ENCODE assay signal across 13 cellular contexts in the genomic region with DNA sequence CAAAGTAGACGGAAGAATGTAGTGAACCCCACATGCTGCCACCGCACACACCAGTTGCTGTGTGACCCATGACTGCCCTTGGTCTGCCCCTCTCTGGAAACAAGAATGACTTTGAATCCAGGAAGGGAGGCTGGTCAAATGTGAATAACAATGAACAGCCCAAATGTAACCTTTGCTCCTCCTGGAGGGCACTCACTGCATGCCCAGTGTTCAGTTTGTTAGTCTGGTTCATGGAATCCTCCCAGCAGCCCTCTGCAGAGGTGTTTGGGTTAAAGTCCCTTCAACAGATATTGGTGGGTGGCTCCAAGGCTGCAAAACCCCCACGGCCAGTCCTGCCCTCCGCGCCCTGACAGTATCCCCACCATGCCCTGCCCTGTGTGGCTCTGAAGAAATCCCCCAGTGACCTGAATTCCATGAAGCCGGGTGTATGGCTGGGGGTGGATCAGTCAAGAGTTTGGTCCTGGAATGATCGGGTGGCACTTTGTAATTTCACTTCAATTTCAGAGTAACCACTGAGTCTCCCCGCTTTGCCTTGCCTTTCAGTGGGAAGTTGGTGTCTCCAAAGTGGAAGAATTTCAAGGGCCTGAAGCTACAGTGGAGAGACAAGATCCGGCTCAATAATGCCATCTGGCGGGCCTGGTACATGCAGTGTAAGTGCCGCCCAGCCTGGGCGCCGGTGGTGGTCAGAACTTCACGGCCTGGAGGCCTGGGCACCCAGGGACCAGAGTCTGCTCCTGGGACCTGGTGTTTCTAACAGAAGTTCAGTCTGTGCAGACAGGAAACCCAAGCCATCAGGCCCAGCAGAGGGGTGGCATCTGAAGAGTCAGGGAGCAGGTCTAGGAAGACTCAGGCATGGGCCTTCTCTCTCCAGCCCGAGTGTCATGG. TPM values are rescaled to one million over a fixed set of nuclear protein-coding genes. Genes with fewer than 3 reads are reported as not detected.
DNase-seq lines count a peak whose midpoint lies in the region; ATAC-seq, FAIRE-seq and TF ChIP-seq lines count a peak whose summit lies in the region.
"Had no signal": no experiment of that assay in that cellular context is flagged by ENCODE, and none has a peak within 500 bp of the region (broad histone marks: within the 10 kb centered on the region; RNA-seq: fewer than 3 reads in every experiment).

No MANE protein-coding gene starts in this region.

- H3K4me1 ChIP-seq in breast epithelium (peaks cover 0 to 3% of the 10 kb centered on the region in 2 donors), astrocyte (ENCODE audit: insufficient read depth, low read length) (peaks cover 25% of the 10 kb centered on the region), liver (ENCODE audit: control insufficient read depth in 4 of 4, insufficient read depth in 4 of 4, low read length in 3 of 4) (peaks cover 7 to 57% (median 42%) of the 10 kb centered on the region in 4 donors), tibial nerve (peaks cover 0 to 37% (median 13%) of the 10 kb centered on the region in 4 donors)

- WGBS in liver: 40% methylated on average over 15 of the region's 15 CpGs
- 64 to 67% methylated on average over 15 of the region's 15 CpGs for WGBS in tibial nerve, 2 donors

- no peak for ATAC-seq in activated CD4-positive, alpha-beta T cell treated with anti-CD3 and anti-CD28 coated beads for 36 hours
- ATAC-seq in HG02970 (IDR thresholded peaks at IDR 0.05; ENCODE audit: low FRiP score, unreplicated experiment): no peak
- ATAC-seq: naive thymus-derived CD4-positive, alpha-beta T cell had no signal

- FAIRE-seq in astrocyte (lab: Jason Lieb, UNC): no peak

- CTCF ChIA-PET in MCF 10A (lab: Yijun Ruan, JAX): interaction anchor here (0.8 to 2.7 kb wide), 4 partner anchors 20 to 73 kb away, joined by 3 to 23 read pairs (median 3); no protein-coding TSS in a partner anchor
- CTCF ChIA-PET in activated CD4-positive, alpha-beta T cell treated with anti-CD3 and anti-CD28 coated beads for 36 hours (lab: Charles Lee): interaction anchor here (1.9 kb wide), 1 partner anchor 72 kb away, joined by 6 read pairs; no protein-coding TSS in a partner anchor

- H3K36me3 ChIP-seq in breast epithelium (no peaks in the 10 kb centered on the region), astrocyte (ENCODE audit: insufficient read depth, low read length) (peaks cover 4% of the 10 kb centered on the region), liver (ENCODE audit: control insufficient read depth in 4 of 4, insufficient read depth in 3 of 4, low read depth in 1 of 4, low read length in 3 of 4) (peaks cover 5 to 31% (median 13%) of the 10 kb centered on the region in 4 donors), tibial nerve (peaks cover 0 to 45% (median 25%) of the 10 kb centered on the region in 3 donors)

- DNase-seq in MCF 10A (ENCODE audit: unreplicated experiment) (no peak), breast epithelium (ENCODE audit: low spot score in 2 of 2) (no peak), astrocyte (ENCODE audit: low read depth) (no peak), tibial nerve (ENCODE audit: low spot score in 2 of 2) (no peak)
- DNase-seq in activated CD4-positive, alpha-beta T cell treated with anti-CD3 and anti-CD28 coated beads for 36 hours: no peak
- DNase-seq in activated CD4-positive, alpha-beta T cell treated with anti-CD3 and anti-CD28 coated beads, Interleukin-2, amount 10 ng/mL, durations not matched to agents 24 days and 14 days: no peak
- DNase-seq: activated CD4-positive, CD25-positive, alpha-beta regulatory T cell; activated naive CD4-positive, alpha-beta T cell treated with Interleukin-2 at 50 U/mL for 16 hours; effector CD8-positive, alpha-beta T cell; naive thymus-derived CD4-positive, alpha-beta T cell; NCI-H1105 treated with DMSO at 0.1 percent for 48 hours had no signal

- peaks cover 16% of the 10 kb centered on the region for H3K4me1 Mint-ChIP-seq in MCF 10A (ENCODE audit: insufficient read depth, unreplicated experiment)
- peaks cover 34% of the 10 kb centered on the region for H3K4me1 Mint-ChIP-seq in astrocyte (ENCODE audit: low read depth, unreplicated experiment)
- peaks cover 22% of the 10 kb centered on the region for H3K4me1 Mint-ChIP-seq in activated CD4-positive, alpha-beta T cell treated with anti-CD3 and anti-CD28 coated beads for 36 hours
- peaks cover 15% of the 10 kb centered on the region for H3K4me1 Mint-ChIP-seq in activated CD4-positive, alpha-beta T cell treated with anti-CD3 and anti-CD28 coated beads, Interleukin-2, amount 10 ng/mL, durations not matched to agents 24 days and 14 days

- H3K36me3 Mint-ChIP-seq in MCF 10A (ENCODE audit: insufficient read depth, unreplicated experiment) (peaks cover 41% of the 10 kb centered on the region), astrocyte (ENCODE audit: low read depth, unreplicated experiment) (peaks cover 10% of the 10 kb centered on the region)
- H3K36me3 Mint-ChIP-seq in activated CD4-positive, alpha-beta T cell treated with anti-CD3 and anti-CD28 coated beads for 36 hours (ENCODE audit: low read depth): peaks cover 3% of the 10 kb centered on the region
- H3K36me3 Mint-ChIP-seq in activated CD4-positive, alpha-beta T cell treated with anti-CD3 and anti-CD28 coated beads, Interleukin-2, amount 10 ng/mL, durations not matched to agents 24 days and 14 days (ENCODE audit: low read depth): peaks cover 17% of the 10 kb centered on the region

- no peak for TF ChIP-seq EP300 in tibial nerve (IDR thresholded peaks at IDR 0.05)

- H3K27me3 Mint-ChIP-seq in MCF 10A (ENCODE audit: insufficient read depth, unreplicated experiment): no peaks in the 10 kb centered on the region
- H3K27me3 Mint-ChIP-seq in astrocyte (ENCODE audit: low read depth, unreplicated experiment): no peaks in the 10 kb centered on the region
- no peaks in the 10 kb centered on the region for H3K27me3 Mint-ChIP-seq in activated CD4-positive, alpha-beta T cell treated with anti-CD3 and anti-CD28 coated beads for 36 hours
- H3K27me3 Mint-ChIP-seq in activated CD4-positive, alpha-beta T cell treated with anti-CD3 and anti-CD28 coated beads, Interleukin-2, amount 10 ng/mL, durations not matched to agents 24 days and 14 days: no peaks in the 10 kb centered on the region
- H3K27me3 Mint-ChIP-seq: naive thymus-derived CD4-positive, alpha-beta T cell had no signal

- H4K20me1 ChIP-seq in astrocyte (ENCODE audit: insufficient read depth, low read length): peaks cover 46% of the 10 kb centered on the region

- H3K27me3 ChIP-seq in breast epithelium (no peaks in the 10 kb centered on the region), astrocyte (ENCODE audit: insufficient read depth, low read length) (no peaks in the 10 kb centered on the region), liver (ENCODE audit: control insufficient read depth in 4 of 4, insufficient read depth in 4 of 4, low read length in 3 of 4) (no peaks in the 10 kb centered on the region), tibial nerve (no peaks in the 10 kb centered on the region)

- peaks cover 44% of the 10 kb centered on the region for H3K79me2 ChIP-seq in astrocyte (ENCODE audit: insufficient read depth, low read length)

- H3K4me3 Mint-ChIP-seq in MCF 10A (ENCODE audit: unreplicated experiment) (no peak overlapping the region), astrocyte (ENCODE audit: unreplicated experiment) (peak overlapping the region; percentile 34)
- no peak overlapping the region for H3K4me3 Mint-ChIP-seq in activated CD4-positive, alpha-beta T cell treated with anti-CD3 and anti-CD28 coated beads for 36 hours
- H3K4me3 Mint-ChIP-seq in activated CD4-positive, alpha-beta T cell treated with anti-CD3 and anti-CD28 coated beads, Interleukin-2, amount 10 ng/mL, durations not matched to agents 24 days and 14 days: no peak overlapping the region
- H3K4me3 Mint-ChIP-seq: naive thymus-derived CD4-positive, alpha-beta T cell had no signal

- POLR2A ChIA-PET in MCF 10A (lab: Yijun Ruan, JAX): interaction anchor here (0.7 to 1.0 kb wide), 2 partner anchors 15 to 49 kb away, joined by 3 to 4 read pairs; a partner anchor contains a TSS
- POLR2A ChIA-PET in activated CD4-positive, alpha-beta T cell treated with anti-CD3 and anti-CD28 coated beads for 36 hours (lab: Charles Lee): interaction anchor here (0.5 kb wide), 1 partner anchor 169 kb away, joined by 4 read pairs; no protein-coding TSS in a partner anchor

- H3K9me3 Mint-ChIP-seq in MCF 10A (ENCODE audit: unreplicated experiment) (no peaks in the 10 kb centered on the region), astrocyte (ENCODE audit: unreplicated experiment) (no peaks in the 10 kb centered on the region)
- H3K9me3 Mint-ChIP-seq in activated CD4-positive, alpha-beta T cell treated with anti-CD3 and anti-CD28 coated beads for 36 hours (ENCODE audit: low read depth): no peaks in the 10 kb centered on the region
- H3K9me3 Mint-ChIP-seq in activated CD4-positive, alpha-beta T cell treated with anti-CD3 and anti-CD28 coated beads, Interleukin-2, amount 10 ng/mL, durations not matched to agents 24 days and 14 days: no peaks in the 10 kb centered on the region
- H3K9me3 Mint-ChIP-seq: naive thymus-derived CD4-positive, alpha-beta T cell had no signal

- no peak overlapping the region for H3K4me3 ChIP-seq in breast epithelium
- no peak overlapping the region for H3K4me3 ChIP-seq in astrocyte (ENCODE audit: insufficient read depth, low read depth, low read length)
- H3K4me3 ChIP-seq in liver (ENCODE audit: low read depth in 1 of 3, low read length in 3 of 3): peak overlapping the region; percentile 14 to 55 (median 44)
- no peak overlapping the region for H3K4me3 ChIP-seq in tibial nerve

- BruUV-seq in MCF 10A (replicated peaks; lab: Mats Ljungman, UMichigan): no TSS peak

- no peak overlapping the region for H3K4me2 ChIP-seq in astrocyte (ENCODE audit: low read length)

- peak; percentile 49 to 71 for TF ChIP-seq RAD21 in liver (IDR thresholded peaks at IDR 0.05)

- no peaks in the 10 kb centered on the region for H3K9me3 ChIP-seq in breast epithelium
- no peaks in the 10 kb centered on the region for H3K9me3 ChIP-seq in astrocyte (ENCODE audit: insufficient read depth, low read depth, low read length)
- H3K9me3 ChIP-seq in liver (ENCODE audit: control insufficient read depth in 4 of 4, low read length in 3 of 4): no peaks in the 10 kb centered on the region
- no peaks in the 10 kb centered on the region for H3K9me3 ChIP-seq in tibial nerve

- H3K27ac ChIP-seq in breast epithelium (no peak overlapping the region), astrocyte (ENCODE audit: low read depth, low read length) (no peak overlapping the region), liver (ENCODE audit: low read depth in 1 of 2, low read length in 2 of 2) (peak overlapping the region; percentile 87 to 90), tibial nerve (no peak overlapping the region)

- TF ChIP-seq POLR2A in breast epithelium (IDR thresholded peaks at IDR 0.05) (no peak), tibial nerve (IDR thresholded peaks at IDR 0.05) (no peak)

- H2AFZ ChIP-seq in astrocyte (ENCODE audit: low read depth, low read length): no peak overlapping the region

- intact Hi-C loops in MCF 10A (cut with micrococcal nuclease): no loop called here
- intact Hi-C loops in breast epithelium (cut with DNase I; ENCODE audit: low total_unique reads): loop anchor here (5.0 kb wide), 1 partner anchor 95 kb away; no protein-coding TSS in a partner anchor
- intact Hi-C loops in activated CD4-positive, alpha-beta T cell treated with anti-CD3 and anti-CD28 coated beads for 36 hours (cut with DNase I, micrococcal nuclease): no loop called here
- intact Hi-C loops in activated CD4-positive, alpha-beta T cell treated with anti-CD3 and anti-CD28 coated beads, Interleukin-2, amount 10 ng/mL, durations not matched to agents 24 days and 14 days (cut with micrococcal nuclease): no loop called here

- TF ChIP-seq CTCF in MCF 10A (IDR thresholded peaks at IDR 0.05; ENCODE audit: unreplicated experiment): peak; percentile 12
- peak in 1 of 3 donors; percentile 42 for TF ChIP-seq CTCF in breast epithelium (IDR thresholded peaks at IDR 0.05)
- no peak for TF ChIP-seq CTCF in astrocyte (IDR thresholded peaks at IDR 0.05; ENCODE audit: insufficient read depth, low read depth, low read length)
- peak; percentile 46 for TF ChIP-seq CTCF in liver (IDR thresholded peaks at IDR 0.05; ENCODE audit: low read depth, low read length, missing input control)
- peak; percentile 12 to 35 (median 31) for TF ChIP-seq CTCF in tibial nerve (IDR thresholded peaks at IDR 0.05)

- H3K27ac Mint-ChIP-seq in MCF 10A (ENCODE audit: low read depth, unreplicated experiment) (no peak overlapping the region), astrocyte (ENCODE audit: unreplicated experiment) (no peak overlapping the region)
- H3K27ac Mint-ChIP-seq in activated CD4-positive, alpha-beta T cell treated with anti-CD3 and anti-CD28 coated beads for 36 hours: no peak overlapping the region
- no peak overlapping the region for H3K27ac Mint-ChIP-seq in activated CD4-positive, alpha-beta T cell treated with anti-CD3 and anti-CD28 coated beads, Interleukin-2, amount 10 ng/mL, durations not matched to agents 24 days and 14 days

- H3K9ac ChIP-seq in astrocyte (ENCODE audit: low read length) (no peak overlapping the region), liver (ENCODE audit: low read depth in 1 of 2, low read length in 2 of 2) (peak overlapping the region; percentile 63 to 77)

RNA-seq across cellular contexts. Expression of a gene that starts 47.1 kb away (rescaled TPM):
- not detected in 2 replicates for total RNA-seq in MCF 10A (2022)
- total RNA-seq in breast epithelium: not detected
- not detected in 2 replicates for total RNA-seq in astrocyte
- total RNA-seq in liver: not detected
- polyA plus RNA-seq in liver: not detected
- total RNA-seq in tibial nerve: not detected
- 1 to 10 TPM; 2.1 to 4.0 TPM for total RNA-seq in activated CD4-positive, alpha-beta T cell treated with anti-CD3 and anti-CD28 coated beads for 36 hours
- total RNA-seq in activated CD4-positive, alpha-beta T cell treated with anti-CD3 and anti-CD28 coated beads, Interleukin-2, amount 10 ng/mL, durations not matched to agents 24 days and 14 days: 2.5 TPM in 2 replicates
- total RNA-seq: naive thymus-derived CD4-positive, alpha-beta T cell had no signal
- polyA plus RNA-seq: naive thymus-derived CD4-positive, alpha-beta T cell had no signal

RNA-seq across cellular contexts. Expression of a gene that starts 48.4 kb away (rescaled TPM):
- 34.2 and 35.6 TPM in 2 replicates for total RNA-seq in MCF 10A (2022)
- total RNA-seq in breast epithelium: 10 to 100 TPM; 21.1 to 31.1 (median 28.2) TPM
- total RNA-seq in astrocyte: 62.5 and 73.4 TPM in 2 replicates
- total RNA-seq in liver: 10 to 100 TPM; 10.6 to 19.5 TPM
- 10 to 100 TPM; 10.6 to 11.4 TPM for polyA plus RNA-seq in liver
- 10 to 100 TPM; 22.1 to 57.0 (median 27.1) TPM for total RNA-seq in tibial nerve
- 10 to 100 TPM; 17.7 to 26.4 TPM for total RNA-seq in activated CD4-positive, alpha-beta T cell treated with anti-CD3 and anti-CD28 coated beads for 36 hours
- 47.6 and 48.0 TPM in 2 replicates for total RNA-seq in activated CD4-positive, alpha-beta T cell treated with anti-CD3 and anti-CD28 coated beads, Interleukin-2, amount 10 ng/mL, durations not matched to agents 24 days and 14 days

RNA-seq across cellular contexts. Expression of a gene that starts 56.0 kb away (rescaled TPM):
- not detected in 2 replicates for total RNA-seq in MCF 10A (2022)
- total RNA-seq in breast epithelium: 1 to 10 TPM in 1 of 3 donors, under 1 TPM in 2; 0.66 to 2.3 (median 0.80) TPM
- total RNA-seq in astrocyte: 0.72 and 0.73 TPM in 2 replicates
- under 1 TPM in 1 of 2 donors, not detected in 1; 0.67 TPM for total RNA-seq in liver
- under 1 TPM; 0.03 to 0.13 TPM for polyA plus RNA-seq in liver
- total RNA-seq in tibial nerve: 1 to 10 TPM in 1 of 4 donors, not detected in 3; 1.3 TPM
- total RNA-seq in activated CD4-positive, alpha-beta T cell treated with anti-CD3 and anti-CD28 coated beads for 36 hours: under 1 TPM in 1 of 2 experiments, not detected in 1; 0.37 TPM
- 0.33 TPM in 1 of 2 replicates, not detected in the other for total RNA-seq in activated CD4-positive, alpha-beta T cell treated with anti-CD3 and anti-CD28 coated beads, Interleukin-2, amount 10 ng/mL, durations not matched to agents 24 days and 14 days
- polyA plus RNA-seq: naive thymus-derived CD4-positive, alpha-beta T cell had no signal

Comparison
In these comparisons a context has a peak if more than half of its experiments do, and no peak if none do; other contexts are left out.
1. H3K27ac ChIP-seq: peak in liver (2 of 2); none in breast epithelium (0 of 2), astrocyte (single experiment) and tibial nerve (0 of 4).
2. H3K4me3 ChIP-seq: peak in liver (3 of 3); none in breast epithelium (0 of 3), astrocyte (single experiment) and tibial nerve (0 of 4).